In the genomic region with DNA sequence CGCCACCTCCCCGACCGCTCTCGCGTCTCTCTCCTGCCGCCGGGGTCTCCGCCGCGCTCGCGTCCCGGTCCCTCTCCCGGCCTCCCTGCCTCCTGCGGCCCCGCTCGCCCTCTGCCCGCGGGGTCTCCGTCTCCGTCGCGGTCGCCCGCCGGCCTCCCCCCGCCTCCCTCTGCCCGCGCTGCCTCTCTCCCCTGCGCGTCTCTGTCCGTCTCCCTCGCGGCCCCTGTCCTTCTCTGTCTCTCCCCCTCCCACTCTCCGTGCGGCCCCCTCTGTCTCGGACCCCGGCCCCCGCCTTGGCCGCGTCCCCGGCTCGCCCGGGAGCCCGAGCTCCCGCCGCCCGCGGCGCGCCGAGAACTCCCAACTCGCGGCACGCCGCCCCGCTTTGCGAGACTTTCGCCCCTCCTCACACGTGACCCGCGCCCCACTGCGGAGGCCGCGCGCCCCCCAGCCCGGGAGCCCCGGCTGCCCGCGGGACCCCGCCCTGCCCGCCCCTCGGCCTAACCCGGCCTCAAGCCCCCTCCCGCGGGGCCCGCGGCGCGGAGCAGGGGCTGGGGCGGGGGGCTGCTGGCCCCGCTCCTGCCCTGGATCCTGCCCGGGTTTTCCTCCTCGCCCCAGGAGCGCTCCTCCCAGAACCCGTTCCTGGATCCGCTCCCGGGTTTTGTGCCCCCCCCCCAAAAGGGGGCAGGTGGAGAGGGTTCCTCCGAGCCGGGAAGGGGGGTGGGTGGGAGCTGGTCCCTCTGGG, we compare ENCODE assay signal across 8 cellular contexts. TPM values are rescaled to one million over a fixed set of nuclear protein-coding genes. Genes with fewer than 3 reads are reported as not detected.
DNase-seq lines count a peak whose midpoint lies in the region; TF ChIP-seq lines count a peak whose summit lies in the region.

No MANE protein-coding gene starts in this region.

- no peaks in the 10 kb centered on the region for H3K27me3 ChIP-seq in cardiac muscle cell
- H3K27me3 ChIP-seq in transverse colon = peaks cover 95% of the 10 kb centered on the region

- TF ChIP-seq EP300 in transverse colon (IDR thresholded peaks at IDR 0.05; ENCODE audit: low read depth) = no peak

- no peaks in the 10 kb centered on the region for H3K9me3 Mint-ChIP-seq in activated naive CD4-positive, alpha-beta T cell treated with anti-CD3 and anti-CD28 coated beads, Interleukin-2, amount 50 U/mL, for 24 hours

- TF ChIP-seq POLR2A in transverse colon (IDR thresholded peaks at IDR 0.05) = no peak

- intact Hi-C loops in cardiac septum (cut with DNase I) = no loop called here
- intact Hi-C loops in transverse colon (cut with DNase I; ENCODE audit: low total_unique reads) = no loop called here

- WGBS in transverse colon (ENCODE audit: low coverage in 1 of 2), 2 donors = 2% methylated on average over 47 of the region's 90 CpGs; no CpG with 5 or more reads in 1 of the 2 donors

- peaks cover 49% of the 10 kb centered on the region for H3K27me3 Mint-ChIP-seq in activated naive CD4-positive, alpha-beta T cell treated with anti-CD3 and anti-CD28 coated beads, Interleukin-2, amount 50 U/mL, for 24 hours

- no peaks in the 10 kb centered on the region for H3K36me3 Mint-ChIP-seq in activated naive CD4-positive, alpha-beta T cell treated with anti-CD3 and anti-CD28 coated beads, Interleukin-2, amount 50 U/mL, for 24 hours

- H3K9me3 ChIP-seq in cardiac muscle cell (ENCODE audit: low read depth) (no peaks in the 10 kb centered on the region), transverse colon (no peaks in the 10 kb centered on the region)

- H3K27ac Mint-ChIP-seq in activated naive CD4-positive, alpha-beta T cell treated with anti-CD3 and anti-CD28 coated beads, Interleukin-2, amount 50 U/mL, for 24 hours = no peak overlapping the region

- in situ Hi-C loops in transverse colon (cut with MboI; ENCODE audit: low pct_ligation_motif_present in 1 of 4, low pct_unique_long_range_greater_than_20kb in 1 of 4, low sequenced_read_pairs in 3 of 4) = no loop called here

- DNase-seq in cardiac muscle cell (ENCODE audit: low read depth in 1 of 2, low spot score in 1 of 2) = peak; percentile 46 to 75
- DNase-seq in cardiac septum (ENCODE audit: low spot score) = no peak
- DNase-seq in iris pigment epithelial cell (ENCODE audit: low read depth) = peak; percentile 24
- no peak for DNase-seq in transverse colon
- DNase-seq in globus pallidus (ENCODE audit: low spot score) = no peak
- no peak for DNase-seq in activated effector memory CD4-positive, alpha-beta T cell treated with Interleukin-2 at 50 U/mL for 16 hours
- no peak for DNase-seq in A172 (ENCODE audit: low spot score)

- H3K36me3 ChIP-seq in cardiac muscle cell (no peaks in the 10 kb centered on the region), transverse colon (no peaks in the 10 kb centered on the region)

- H3K4me1 ChIP-seq in cardiac muscle cell (ENCODE audit: low read depth) (peaks cover 30% of the 10 kb centered on the region), transverse colon (peaks cover 0 to 15% (median 12%) of the 10 kb centered on the region in 4 donors)

- H3K27ac ChIP-seq in cardiac muscle cell (no peak overlapping the region), transverse colon (no peak overlapping the region)

- H3K4me3 ChIP-seq in cardiac muscle cell = peak overlapping the region; percentile 65
- H3K4me3 ChIP-seq in transverse colon = peak overlapping the region in 3 of 4 donors; percentile 30 to 50 (median 30)

- peaks cover 16% of the 10 kb centered on the region for H3K4me1 Mint-ChIP-seq in activated naive CD4-positive, alpha-beta T cell treated with anti-CD3 and anti-CD28 coated beads, Interleukin-2, amount 50 U/mL, for 24 hours

- peak overlapping the region; percentile 54 for H3K4me3 Mint-ChIP-seq in activated naive CD4-positive, alpha-beta T cell treated with anti-CD3 and anti-CD28 coated beads, Interleukin-2, amount 50 U/mL, for 24 hours

- TF ChIP-seq CTCF in cardiac muscle cell (IDR thresholded peaks at IDR 0.05; ENCODE audit: low read depth, low read length) = no peak
- TF ChIP-seq CTCF in transverse colon (IDR thresholded peaks at IDR 0.05) = no peak

RNA-seq across cellular contexts. Expression of gene KCNJ4, which starts 0.7 kb away (rescaled TPM):
- 19.3 and 27.5 TPM in 2 replicates for total RNA-seq in cardiac muscle cell
- polyA plus RNA-seq in cardiac muscle cell = 3.2 and 4.9 TPM in 2 replicates
- 67.8 TPM for total RNA-seq in cardiac septum
- total RNA-seq in transverse colon = not detected
- total RNA-seq in A172 (2014; rRNA removed; shearing (Covaris generic)) = 0.31 TPM in 1 of 2 replicates, not detected in the other

RNA-seq across cellular contexts. Expression of gene KDELR3, which starts 12.2 kb away (rescaled TPM):
- 13.1 and 19.7 TPM in 2 replicates for total RNA-seq in cardiac muscle cell
- polyA plus RNA-seq in cardiac muscle cell = 21.8 and 26.5 TPM in 2 replicates
- total RNA-seq in cardiac septum = 18.2 TPM
- total RNA-seq in transverse colon = 10 to 100 TPM in 1 of 4 donors, 1 to 10 TPM in 2, not detected in 1; 5.6 to 12.5 (median 8.7) TPM
- 18.4 and 24.4 TPM in 2 replicates for total RNA-seq in A172 (2014; rRNA removed; shearing (Covaris generic))

RNA-seq across cellular contexts. Expression of gene DDX17, which starts 50.4 kb away (rescaled TPM):
- total RNA-seq in cardiac muscle cell (682 and 855 TPM in 2 replicates), cardiac septum (215 TPM), transverse colon (1,000 to 10,000 TPM in 1 of 4 donors, 100 to 1,000 TPM in 3; 506 to 1,034 (median 728) TPM)
- 53.7 and 60.4 TPM in 2 replicates for polyA plus RNA-seq in cardiac muscle cell
- 241 and 273 TPM in 2 replicates for total RNA-seq in A172 (2014; rRNA removed; shearing (Covaris generic))

Comparison
In these comparisons a context has a peak if more than half of its experiments do, and no peak if none do; other contexts are left out.
1. DNase-seq: peak in cardiac muscle cell (2 of 2) and iris pigment epithelial cell (single experiment); none in cardiac septum (single experiment), transverse colon (single experiment), globus pallidus (single experiment), activated effector memory CD4-positive, alpha-beta T cell treated with Interleukin-2 at 50 U/mL for 16 hours (single experiment) and A172 (single experiment).
2. RNA of gene KCNJ4, which starts 0.7 kb away (total RNA-seq): 67.8 TPM in cardiac septum (single experiment) and 19.3 to 27.5 TPM in cardiac muscle cell; 0.31 TPM in A172 and not detected in transverse colon; every median in the first group is over 10 times any median in the second.